Comparison of ENCODE assay signal across 8 cellular contexts in the genomic region with DNA sequence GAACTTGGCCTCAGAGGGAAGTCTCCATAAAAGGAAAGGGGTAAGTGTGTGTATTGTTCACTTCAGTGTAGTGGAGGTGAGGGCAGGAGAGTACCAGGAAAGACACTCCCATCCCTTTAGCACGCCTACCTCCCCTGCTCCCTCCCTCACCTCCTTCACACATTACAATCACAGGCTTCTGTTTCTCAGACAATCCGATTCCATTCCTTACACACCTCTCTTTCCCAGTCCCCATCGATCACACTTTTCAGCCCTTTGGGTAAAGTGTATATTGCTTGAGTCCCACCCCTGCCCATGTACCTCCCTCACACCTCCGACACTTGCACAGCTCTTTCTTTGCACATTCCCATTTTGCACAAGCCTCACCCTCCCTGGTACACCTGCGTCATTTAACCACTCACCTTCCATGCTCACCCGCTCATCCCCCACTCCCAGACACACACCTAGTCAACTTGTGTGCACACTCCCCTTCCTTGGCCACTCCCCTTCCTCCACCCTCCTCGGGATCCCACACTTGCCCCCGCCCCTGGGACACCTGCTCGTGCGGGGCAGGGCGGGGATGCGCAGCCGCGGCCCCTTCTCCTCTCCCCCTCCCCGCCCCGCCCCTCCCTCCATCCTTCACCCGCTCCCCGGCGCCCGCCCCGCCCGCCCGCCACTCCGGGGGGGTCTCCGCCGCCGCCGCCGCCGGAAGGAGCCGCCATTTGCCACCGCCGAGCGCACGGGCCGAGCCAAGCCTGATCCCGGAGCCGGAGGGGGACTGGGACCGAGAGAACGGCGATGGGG. TPM values are rescaled to one million over a fixed set of nuclear protein-coding genes. Genes with fewer than 3 reads are reported as not detected.
A peak's percentile ranks its signal among the peaks of the same experiment; 100 is the strongest.
DNase-seq lines count a peak whose midpoint lies in the region; ATAC-seq, FAIRE-seq and TF ChIP-seq lines count a peak whose summit lies in the region.

MARCHF9 (plus strand) TSS at position 693 of the 783 bp plus-strand sequence. CDS start 426 bp downstream, outside the sequence.

- 2 to 3% methylated on average over 20 to 21 of the region's 41 CpGs for WGBS in tibial nerve, 2 donors

- H3K4me1 ChIP-seq in osteoblast (ENCODE audit: insufficient read depth, low read length) (peaks cover 16% of the 10 kb centered on the region), tibial nerve (peaks cover 0 to 52% (median 20%) of the 10 kb centered on the region in 4 donors)

- peaks cover 0 to 7% (median 0%) of the 10 kb centered on the region in 7 donors for H3K9me3 Mint-ChIP-seq in CD14-positive monocyte
- H3K9me3 Mint-ChIP-seq in IgD-negative memory B cell: no peaks in the 10 kb centered on the region
- no peaks in the 10 kb centered on the region for H3K9me3 Mint-ChIP-seq in activated T-helper 2 cell treated with anti-CD3 and anti-CD28 coated beads, Interferon-gamma antibody, Interleukin-2, Interleukin-4, amounts not matched to agents 10 μg/mL and 5 μg/mL and 100 μg/mL, durations not matched to agents 14 hours and 24 hours and 36 hours

- H3K36me3 Mint-ChIP-seq in CD14-positive monocyte (peaks cover 9 to 23% of the 10 kb centered on the region in 2 donors), IgD-negative memory B cell (peaks cover 7% of the 10 kb centered on the region)
- peaks cover 41% of the 10 kb centered on the region for H3K36me3 Mint-ChIP-seq in activated T-helper 2 cell treated with anti-CD3 and anti-CD28 coated beads, Interferon-gamma antibody, Interleukin-2, Interleukin-4, amounts not matched to agents 10 μg/mL and 5 μg/mL and 100 μg/mL, durations not matched to agents 14 hours and 24 hours and 36 hours (ENCODE audit: low read depth)

- no peak for TF ChIP-seq CTCF in CD14-positive monocyte (IDR thresholded peaks at IDR 0.05)
- TF ChIP-seq CTCF in osteoblast (IDR thresholded peaks at IDR 0.05; ENCODE audit: extremely low read depth, low read depth, low read length): no peak
- no peak for TF ChIP-seq CTCF in tibial nerve (IDR thresholded peaks at IDR 0.05)

- no peaks in the 10 kb centered on the region for H4K20me1 ChIP-seq in osteoblast (ENCODE audit: insufficient read depth, low read length)

- peaks cover 26% of the 10 kb centered on the region for H3K79me2 ChIP-seq in osteoblast (ENCODE audit: insufficient read depth, low read length)

- H3K9me3 ChIP-seq in osteoblast (ENCODE audit: low read depth, low read length) (no peaks in the 10 kb centered on the region), tibial nerve (no peaks in the 10 kb centered on the region)

- H3K4me1 Mint-ChIP-seq in CD14-positive monocyte (peaks cover 44% of the 10 kb centered on the region), IgD-negative memory B cell (peaks cover 27 to 50% (median 50%) of the 10 kb centered on the region in 3 donors)
- H3K4me1 Mint-ChIP-seq in activated T-helper 2 cell treated with anti-CD3 and anti-CD28 coated beads, Interferon-gamma antibody, Interleukin-2, Interleukin-4, amounts not matched to agents 10 μg/mL and 5 μg/mL and 100 μg/mL, durations not matched to agents 14 hours and 24 hours and 36 hours (ENCODE audit: low read depth): peaks cover 55% of the 10 kb centered on the region

- no peak for TF ChIP-seq EP300 in tibial nerve (IDR thresholded peaks at IDR 0.05)

- peaks cover 7 to 13% (median 7%) of the 10 kb centered on the region in 3 donors for H3K27me3 Mint-ChIP-seq in CD14-positive monocyte (ENCODE audit: low read depth in 3 of 3)
- H3K27me3 Mint-ChIP-seq in IgD-negative memory B cell: no peaks in the 10 kb centered on the region
- peaks cover 2% of the 10 kb centered on the region for H3K27me3 Mint-ChIP-seq in activated T-helper 2 cell treated with anti-CD3 and anti-CD28 coated beads, Interferon-gamma antibody, Interleukin-2, Interleukin-4, amounts not matched to agents 10 μg/mL and 5 μg/mL and 100 μg/mL, durations not matched to agents 14 hours and 24 hours and 36 hours (ENCODE audit: low read depth)

- peak within 1 kb of the TSS in 5 of 7 donors; percentile 4 to 82 (median 50) for H3K27ac Mint-ChIP-seq in CD14-positive monocyte
- peak within 1 kb of the TSS; percentile 92 to 98 (median 93) for H3K27ac Mint-ChIP-seq in IgD-negative memory B cell
- peak within 1 kb of the TSS; percentile 41 for H3K27ac Mint-ChIP-seq in activated T-helper 2 cell treated with anti-CD3 and anti-CD28 coated beads, Interferon-gamma antibody, Interleukin-2, Interleukin-4, amounts not matched to agents 10 μg/mL and 5 μg/mL and 100 μg/mL, durations not matched to agents 14 hours and 24 hours and 36 hours

- H3K36me3 ChIP-seq in osteoblast (ENCODE audit: insufficient read depth, low read length) (peaks cover 13% of the 10 kb centered on the region), tibial nerve (peaks cover 0 to 41% (median 6%) of the 10 kb centered on the region in 3 donors)

- intact Hi-C loops in CD14-positive monocyte (cut with micrococcal nuclease): loop anchor here in 1 of 2 donors (10.0 kb wide), 1 partner anchor 210 kb away; the partner anchor contains the start of gene DCTN2
- intact Hi-C loops in activated T-helper 2 cell treated with anti-CD3 and anti-CD28 coated beads, Interferon-gamma antibody, Interleukin-2, Interleukin-4, amounts not matched to agents 10 μg/mL and 5 μg/mL and 100 μg/mL, durations not matched to agents 14 hours and 24 hours and 36 hours (cut with micrococcal nuclease): loop anchor here (5.0 kb wide), 1 partner anchor 153 kb away; no protein-coding TSS in a partner anchor

- ATAC-seq in GM21360 (IDR thresholded peaks at IDR 0.05; ENCODE audit: unreplicated experiment): peak; percentile 38

- no peak for TF ChIP-seq POLR2A in tibial nerve (IDR thresholded peaks at IDR 0.05)

- H3K4me3 ChIP-seq in osteoblast (ENCODE audit: insufficient read depth, low read length): peak within 1 kb of the TSS; percentile 49
- H3K4me3 ChIP-seq in tibial nerve: peak within 1 kb of the TSS; percentile 57 to 90 (median 70)

- H3K4me3 Mint-ChIP-seq in CD14-positive monocyte: peak within 1 kb of the TSS; percentile 90 to 92
- peak within 1 kb of the TSS; percentile 91 to 98 (median 94) for H3K4me3 Mint-ChIP-seq in IgD-negative memory B cell
- peak within 1 kb of the TSS; percentile 87 for H3K4me3 Mint-ChIP-seq in activated T-helper 2 cell treated with anti-CD3 and anti-CD28 coated beads, Interferon-gamma antibody, Interleukin-2, Interleukin-4, amounts not matched to agents 10 μg/mL and 5 μg/mL and 100 μg/mL, durations not matched to agents 14 hours and 24 hours and 36 hours (ENCODE audit: low read depth)

- FAIRE-seq in frontal cortex (lab: Jason Lieb, UNC): no peak

- H2AFZ ChIP-seq in osteoblast (ENCODE audit: low read length): no peak within 1 kb of the TSS

- peak within 1 kb of the TSS; percentile 58 for H3K4me2 ChIP-seq in osteoblast (ENCODE audit: insufficient read depth, low read length)

- H3K27ac ChIP-seq in osteoblast (ENCODE audit: low read depth, low read length) (no peak within 1 kb of the TSS), tibial nerve (peak within 1 kb of the TSS; percentile 37 to 86 (median 70))

- DNase-seq in CD14-positive monocyte (ENCODE audit: low spot score) (no peak), RKO (ENCODE audit: low spot score) (peak; percentile 48), frontal cortex (ENCODE audit: low spot score in 2 of 2) (peak; percentile 74 to 80), osteoblast (ENCODE audit: insufficient read length, low spot score, missing footprints) (peak; percentile 83), tibial nerve (ENCODE audit: low spot score in 2 of 2) (no peak)
- peak; percentile 81 for DNase-seq in activated T-helper 2 cell treated with anti-CD3 and anti-CD28 coated beads, Interferon-gamma antibody, Interleukin-2, Interleukin-4, amounts not matched to agents 10 μg/mL and 5 μg/mL and 100 μg/mL, durations not matched to agents 14 hours and 24 hours and 36 hours (ENCODE audit: low spot score)

- H3K27me3 ChIP-seq in osteoblast (ENCODE audit: insufficient read depth, low read length) (peaks cover 49% of the 10 kb centered on the region), tibial nerve (no peaks in the 10 kb centered on the region)

RNA-seq across cellular contexts. Expression of gene MARCHF9, which starts in this region (rescaled TPM):
- under 1 TPM; 0.14 to 0.23 TPM for polyA plus RNA-seq in CD14-positive monocyte
- polyA plus RNA-seq in IgD-negative memory B cell: 11.9 TPM
- total RNA-seq in activated T-helper 2 cell treated with anti-CD3 and anti-CD28 coated beads, Interferon-gamma antibody, Interleukin-2, Interleukin-4, amounts not matched to agents 10 μg/mL and 5 μg/mL and 100 μg/mL, durations not matched to agents 14 hours and 24 hours and 36 hours: 24.7 and 26.2 TPM in 2 replicates
- 17.5 TPM for total RNA-seq in frontal cortex
- 0.59 and 0.72 TPM in 2 replicates for total RNA-seq in osteoblast
- total RNA-seq in tibial nerve: 10 to 100 TPM in 2 of 4 donors, 1 to 10 TPM in 2; 4.2 to 19.8 (median 10.4) TPM

Comparison
In these comparisons a context has a peak if more than half of its experiments do, and no peak if none do; other contexts are left out.
1. RNA of gene MARCHF9 (polyA plus RNA-seq): 11.9 TPM in IgD-negative memory B cell (single experiment); 0.14 to 0.23 TPM in CD14-positive monocyte; every median in the first group is over 10 times any median in the second.
2. Peak in DNase-seq, H3K4me3 ChIP-seq and H3K4me2 ChIP-seq in osteoblast; RNA of the gene not detected or under 1 TPM.
3. DNase-seq: peak in RKO (single experiment), activated T-helper 2 cell treated with anti-CD3 and anti-CD28 coated beads, Interferon-gamma antibody, Interleukin-2, Interleukin-4, amounts not matched to agents 10 μg/mL and 5 μg/mL and 100 μg/mL, durations not matched to agents 14 hours and 24 hours and 36 hours (single experiment) and frontal cortex (2 of 2); none in CD14-positive monocyte (single experiment) and tibial nerve (0 of 2).
4. H3K27ac Mint-ChIP-seq: peak in every context shown above with its lines; median percentile 93 in IgD-negative memory B cell; 50 in CD14-positive monocyte; 41 in activated T-helper 2 cell treated with anti-CD3 and anti-CD28 coated beads, Interferon-gamma antibody, Interleukin-2, Interleukin-4, amounts not matched to agents 10 μg/mL and 5 μg/mL and 100 μg/mL, durations not matched to agents 14 hours and 24 hours and 36 hours.
5. Peak in every context shown above with its lines, with median percentiles within 50 percentile points of each other: H3K4me3 Mint-ChIP-seq.